Comparison of ENCODE assay signal across 9 cellular contexts in genomic region chr16:85004587-85005205, GRCh38. TPM values are rescaled to one million over a fixed set of nuclear protein-coding genes. Genes with fewer than 3 reads are reported as not detected.
DNase-seq lines count a peak whose midpoint lies in the region; FAIRE-seq and TF ChIP-seq lines count a peak whose summit lies in the region.
"Had no signal": no experiment of that assay in that cellular context is flagged by ENCODE, and none has a peak within 500 bp of the region (broad histone marks: within the 10 kb centered on the region; RNA-seq: fewer than 3 reads in every experiment).

No MANE protein-coding gene starts in this region.

- peak overlapping the region; percentile 34 to 59 (median 53) for H3K27ac ChIP-seq in thyroid gland

- in situ Hi-C loops in T47D (cut with HindIII; ENCODE audit: low pct_unique_long_range_greater_than_20kb, low sequenced_read_pairs) = no loop called here

- DNase-seq in HK-2 (ENCODE audit: unreplicated experiment) (peak; percentile 80), T47D (ENCODE audit: low read depth in 1 of 2, low spot score in 1 of 2) (peak; percentile 75 to 77), kidney epithelial cell (ENCODE audit: low read depth) (peak; percentile 82), thyroid gland (peak in 1 of 2 donors; percentile 13), NCI-H524 (lab: John Stamatoyannopoulos, UW) (no peak), T-helper 1 cell (no peak), GM12892 (ENCODE audit: insufficient read length) (no peak)
- no peak for DNase-seq in T-helper 2 cell treated with Interferon-gamma antibody and Interleukin-4, amounts not matched to agents 5 μg/mL and 100 μg/mL, for 36 hours (ENCODE audit: low spot score)
- DNase-seq: MV-4-11 had no signal

- H3K4me1 Mint-ChIP-seq in T-helper 2 cell treated with Interferon-gamma antibody and Interleukin-4, amounts not matched to agents 5 μg/mL and 100 μg/mL, for 36 hours (ENCODE audit: low read depth) = peaks cover 28% of the 10 kb centered on the region

- H3K36me3 ChIP-seq in kidney epithelial cell (ENCODE audit: control insufficient read depth, insufficient read depth, low read length) (no peaks in the 10 kb centered on the region), thyroid gland (no peaks in the 10 kb centered on the region)

- no peak for TF ChIP-seq POLR2A in thyroid gland (IDR thresholded peaks at IDR 0.05)
- no peak for TF ChIP-seq POLR2A in GM12892 (IDR thresholded peaks at IDR 0.05; ENCODE audit: low read depth, low read length)

- 66 to 73% methylated on average over 10 of the region's 10 CpGs for WGBS in thyroid gland, 2 donors

- no peaks in the 10 kb centered on the region for H3K9me3 ChIP-seq in thyroid gland

- peaks cover 15 to 77% of the 10 kb centered on the region in 2 donors for H3K4me1 ChIP-seq in thyroid gland

- FAIRE-seq in GM12892 (lab: Jason Lieb, UNC) = no peak

- H3K27me3 Mint-ChIP-seq in T-helper 2 cell treated with Interferon-gamma antibody and Interleukin-4, amounts not matched to agents 5 μg/mL and 100 μg/mL, for 36 hours (ENCODE audit: low read depth) = no peaks in the 10 kb centered on the region

- no peak for TF ChIP-seq CTCF in kidney epithelial cell (IDR thresholded peaks at IDR 0.05; ENCODE audit: insufficient read depth, low read length, poor library complexity, severe bottlenecking)
- no peak for TF ChIP-seq CTCF in thyroid gland (IDR thresholded peaks at IDR 0.05)

- H3K9me3 Mint-ChIP-seq in T-helper 2 cell treated with Interferon-gamma antibody and Interleukin-4, amounts not matched to agents 5 μg/mL and 100 μg/mL, for 36 hours = no peaks in the 10 kb centered on the region

- H3K27me3 ChIP-seq in kidney epithelial cell (ENCODE audit: control insufficient read depth, insufficient read depth, low read length) = no peaks in the 10 kb centered on the region
- no peaks in the 10 kb centered on the region for H3K27me3 ChIP-seq in thyroid gland

- peaks cover 6% of the 10 kb centered on the region for H3K36me3 Mint-ChIP-seq in T-helper 2 cell treated with Interferon-gamma antibody and Interleukin-4, amounts not matched to agents 5 μg/mL and 100 μg/mL, for 36 hours (ENCODE audit: low read depth)

- no peak overlapping the region for H3K4me3 Mint-ChIP-seq in T-helper 2 cell treated with Interferon-gamma antibody and Interleukin-4, amounts not matched to agents 5 μg/mL and 100 μg/mL, for 36 hours

- H3K4me3 ChIP-seq in kidney epithelial cell (ENCODE audit: low read depth, low read length) = no peak overlapping the region
- H3K4me3 ChIP-seq in thyroid gland (replicated peaks in 1 of 3) = no peak overlapping the region

- intact Hi-C loops in thyroid gland (cut with DNase I) = no loop called here

- no peak overlapping the region for H3K27ac Mint-ChIP-seq in T-helper 2 cell treated with Interferon-gamma antibody and Interleukin-4, amounts not matched to agents 5 μg/mL and 100 μg/mL, for 36 hours

RNA-seq across cellular contexts. Expression of gene ZDHHC7, which starts 6.6 kb away (rescaled TPM):
- total RNA-seq in kidney epithelial cell = 53.4 and 62.0 TPM in 2 replicates
- 10 to 100 TPM; 49.8 to 59.2 (median 54.3) TPM for total RNA-seq in thyroid gland
- 18.7 TPM for polyA plus RNA-seq in GM12892 (2012; ENCODE audit: missing spikeins)

RNA-seq across cellular contexts. Expression of gene KIAA0513, which starts 22.9 kb away (rescaled TPM):
- total RNA-seq in kidney epithelial cell = 1.7 and 1.9 TPM in 2 replicates
- total RNA-seq in thyroid gland = 1 to 10 TPM; 6.2 to 8.4 (median 7.5) TPM
- polyA plus RNA-seq in GM12892 (2012; ENCODE audit: missing spikeins) = 3.1 TPM

Comparison
In these comparisons a context has a peak if more than half of its experiments do, and no peak if none do; other contexts are left out.
1. DNase-seq: peak in HK-2 (single experiment), T47D (2 of 2) and kidney epithelial cell (single experiment); none in NCI-H524 (0 of 2), T-helper 2 cell treated with Interferon-gamma antibody and Interleukin-4, amounts not matched to agents 5 μg/mL and 100 μg/mL, for 36 hours (single experiment), T-helper 1 cell (0 of 5) and GM12892 (single experiment).